Comparison of ENCODE assay signal across 1 cellular context in the genomic region with DNA sequence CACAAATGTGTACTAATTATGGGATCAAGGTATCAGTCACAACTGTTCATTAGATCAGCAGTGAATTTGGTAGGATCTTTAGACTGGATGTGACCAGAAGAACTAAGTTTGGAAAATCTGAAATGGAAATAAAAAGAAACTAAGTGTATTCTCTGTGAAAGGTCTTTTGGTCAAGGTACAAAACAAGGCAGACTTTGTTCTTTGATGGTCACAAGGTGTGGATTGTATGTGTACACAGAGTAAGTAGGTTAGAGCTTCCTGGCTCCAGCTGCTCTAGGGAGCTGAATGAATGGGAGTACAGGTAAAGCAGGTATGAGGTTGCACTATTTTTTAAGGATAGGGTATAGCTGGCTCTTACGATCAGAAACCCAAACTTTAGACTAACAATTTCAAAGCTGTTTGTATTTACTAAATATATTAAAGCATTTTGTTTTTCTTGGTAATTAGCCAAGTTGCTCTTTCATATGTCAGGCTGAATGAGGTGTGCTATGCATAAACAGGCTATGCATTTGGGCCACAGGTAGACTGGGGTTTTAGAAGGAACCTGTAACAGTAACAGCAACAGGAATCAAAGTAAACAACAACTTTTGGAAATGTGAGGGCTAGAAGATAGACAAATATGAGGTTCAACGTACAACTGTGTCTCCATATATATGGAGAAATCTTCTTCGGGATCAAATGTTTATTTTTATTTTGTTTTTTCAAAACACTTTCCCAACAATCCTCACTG.
TF ChIP-seq lines count a peak whose summit lies in the region.

No MANE protein-coding gene starts in this region.

TF ChIP-seq in HepG2, 621 proteins besides CTCF, POLR2A, EP300 and RAD21 (continues in another document):
- TF ChIP-seq FOXA3 (CRISPR knock-in tag; IDR thresholded peaks at IDR 0.05) (peak; percentile 79), ZNF350 (CRISPR knock-in tag; IDR thresholded peaks at IDR 0.05; ENCODE audit: borderline replicate concordance, low read depth) (no peak), ZNF674 (CRISPR knock-in tag; IDR thresholded peaks at IDR 0.05; ENCODE audit: low read depth) (no peak), SAP130 (CRISPR knock-in tag; IDR thresholded peaks at IDR 0.05; ENCODE audit: low read depth) (peak; percentile 82), THAP11 (CRISPR knock-in tag; IDR thresholded peaks at IDR 0.05) (0 out of 2 replicates have a peak, but pooled peaks have one; percentile 33), MTF2 (CRISPR knock-in tag; IDR thresholded peaks at IDR 0.05; ENCODE audit: borderline replicate concordance) (no peak), ZKSCAN8 (CRISPR knock-in tag; IDR thresholded peaks at IDR 0.05; ENCODE audit: borderline replicate concordance) (peak; percentile 42; the same call in 1 of the 2 replicates), HMG20A (CRISPR knock-in tag; IDR thresholded peaks at IDR 0.05; ENCODE audit: borderline replicate concordance) (peak; percentile 59; the same call in 1 of the 2 replicates), ZNF607 (CRISPR knock-in tag; IDR thresholded peaks at IDR 0.05; ENCODE audit: borderline replicate concordance) (no peak), AHDC1 (CRISPR knock-in tag; IDR thresholded peaks at IDR 0.05; ENCODE audit: borderline replicate concordance) (peak; percentile 54; the same call in 1 of the 2 replicates), ZNF678 (CRISPR knock-in tag; IDR thresholded peaks at IDR 0.05) (no peak), HDAC2 (CRISPR knock-in tag; IDR thresholded peaks at IDR 0.05) (peak; percentile 68; the same call in 1 of the 2 replicates), ASH2L (IDR thresholded peaks at IDR 0.05; ENCODE audit: insufficient read length, low read depth, low read length) (peak; percentile 33), ATRX (CRISPR knock-in tag; IDR thresholded peaks at IDR 0.05; ENCODE audit: borderline replicate concordance) (no peak), NCOR1 (IDR thresholded peaks at IDR 0.05; ENCODE audit: borderline replicate concordance, low read length) (peak; percentile 64), RNF2 (conservative IDR thresholded peaks at IDR 0.05; ENCODE audit: low read depth) (no peak), NCOA2 (CRISPR knock-in tag; IDR thresholded peaks at IDR 0.05) (peak; percentile 66; the same call in 1 of the 2 replicates), ZNF577 (CRISPR knock-in tag; IDR thresholded peaks at IDR 0.05; ENCODE audit: borderline replicate concordance, low read depth) (no peak), ZNF281 (CRISPR knock-in tag; IDR thresholded peaks at IDR 0.05; ENCODE audit: borderline replicate concordance) (no peak), POLR2AphosphoS2 (IDR thresholded peaks at IDR 0.05; ENCODE audit: low read depth, low read length) (no peak), GFI1 (CRISPR knock-in tag; IDR thresholded peaks at IDR 0.05; ENCODE audit: borderline replicate concordance) (peak; percentile 32; the same call in 1 of the 2 replicates), ZNF530 (CRISPR knock-in tag; IDR thresholded peaks at IDR 0.05; ENCODE audit: low read depth) (no peak), NFIC (IDR thresholded peaks at IDR 0.05; ENCODE audit: low read length) (no peak), NR2F2 (IDR thresholded peaks at IDR 0.05; ENCODE audit: borderline replicate concordance, low read depth) (peak; percentile 71; the same call in 1 of the 2 replicates), NFATC3 (CRISPR knock-in tag; IDR thresholded peaks at IDR 0.05) (no peak), TARDBP (CRISPR knock-in tag; IDR thresholded peaks at IDR 0.05) (peak; percentile 28; the same call in 1 of the 2 replicates), RBM22 (optimal IDR thresholded peaks at IDR 0.05; ENCODE audit: low read length) (no peak), DPF2 (CRISPR knock-in tag; IDR thresholded peaks at IDR 0.05; ENCODE audit: borderline replicate concordance, low read depth) (0 out of 2 replicates have a peak, but pooled peaks have one; percentile 33), HNF1B (CRISPR knock-in tag; IDR thresholded peaks at IDR 0.05) (0 out of 2 replicates have a peak, but pooled peaks have one; percentile 40)
- TF ChIP-seq, protein P1, sequence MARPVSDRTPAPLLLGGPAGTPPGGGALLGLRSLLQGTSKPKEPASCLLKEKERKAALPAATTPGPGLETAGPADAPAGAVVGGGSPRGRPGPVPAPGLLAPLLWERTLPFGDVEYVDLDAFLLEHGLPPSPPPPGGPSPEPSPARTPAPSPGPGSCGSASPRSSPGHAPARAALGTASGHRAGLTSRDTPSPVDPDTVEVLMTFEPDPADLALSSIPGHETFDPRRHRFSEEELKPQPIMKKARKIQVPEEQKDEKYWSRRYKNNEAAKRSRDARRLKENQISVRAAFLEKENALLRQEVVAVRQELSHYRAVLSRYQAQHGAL (CRISPR knock-in tag; IDR thresholded peaks at IDR 0.05; ENCODE audit: not compliant biosample characterization) = no peak
- TF ChIP-seq, protein P2, sequence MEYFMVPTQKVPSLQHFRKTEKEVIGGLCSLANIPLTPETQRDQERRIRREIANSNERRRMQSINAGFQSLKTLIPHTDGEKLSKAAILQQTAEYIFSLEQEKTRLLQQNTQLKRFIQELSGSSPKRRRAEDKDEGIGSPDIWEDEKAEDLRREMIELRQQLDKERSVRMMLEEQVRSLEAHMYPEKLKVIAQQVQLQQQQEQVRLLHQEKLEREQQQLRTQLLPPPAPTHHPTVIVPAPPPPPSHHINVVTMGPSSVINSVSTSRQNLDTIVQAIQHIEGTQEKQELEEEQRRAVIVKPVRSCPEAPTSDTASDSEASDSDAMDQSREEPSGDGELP (IDR thresholded peaks at IDR 0.05; ENCODE audit: borderline replicate concordance, low read depth) = peak; percentile 71; the same call in 1 of the 2 replicates
- TF ChIP-seq, protein P3, sequence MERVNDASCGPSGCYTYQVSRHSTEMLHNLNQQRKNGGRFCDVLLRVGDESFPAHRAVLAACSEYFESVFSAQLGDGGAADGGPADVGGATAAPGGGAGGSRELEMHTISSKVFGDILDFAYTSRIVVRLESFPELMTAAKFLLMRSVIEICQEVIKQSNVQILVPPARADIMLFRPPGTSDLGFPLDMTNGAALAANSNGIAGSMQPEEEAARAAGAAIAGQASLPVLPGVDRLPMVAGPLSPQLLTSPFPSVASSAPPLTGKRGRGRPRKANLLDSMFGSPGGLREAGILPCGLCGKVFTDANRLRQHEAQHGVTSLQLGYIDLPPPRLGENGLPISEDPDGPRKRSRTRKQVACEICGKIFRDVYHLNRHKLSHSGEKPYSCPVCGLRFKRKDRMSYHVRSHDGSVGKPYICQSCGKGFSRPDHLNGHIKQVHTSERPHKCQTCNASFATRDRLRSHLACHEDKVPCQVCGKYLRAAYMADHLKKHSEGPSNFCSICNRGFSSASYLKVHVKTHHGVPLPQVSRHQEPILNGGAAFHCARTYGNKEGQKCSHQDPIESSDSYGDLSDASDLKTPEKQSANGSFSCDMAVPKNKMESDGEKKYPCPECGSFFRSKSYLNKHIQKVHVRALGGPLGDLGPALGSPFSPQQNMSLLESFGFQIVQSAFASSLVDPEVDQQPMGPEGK (CRISPR knock-in tag; IDR thresholded peaks at IDR 0.05) = no peak
- TF ChIP-seq, protein P4, sequence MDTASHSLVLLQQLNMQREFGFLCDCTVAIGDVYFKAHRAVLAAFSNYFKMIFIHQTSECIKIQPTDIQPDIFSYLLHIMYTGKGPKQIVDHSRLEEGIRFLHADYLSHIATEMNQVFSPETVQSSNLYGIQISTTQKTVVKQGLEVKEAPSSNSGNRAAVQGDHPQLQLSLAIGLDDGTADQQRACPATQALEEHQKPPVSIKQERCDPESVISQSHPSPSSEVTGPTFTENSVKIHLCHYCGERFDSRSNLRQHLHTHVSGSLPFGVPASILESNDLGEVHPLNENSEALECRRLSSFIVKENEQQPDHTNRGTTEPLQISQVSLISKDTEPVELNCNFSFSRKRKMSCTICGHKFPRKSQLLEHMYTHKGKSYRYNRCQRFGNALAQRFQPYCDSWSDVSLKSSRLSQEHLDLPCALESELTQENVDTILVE (CRISPR knock-in tag; IDR thresholded peaks at IDR 0.05) = no peak
